Comparison of ENCODE assay signal across 23 cellular contexts in the genomic region with DNA sequence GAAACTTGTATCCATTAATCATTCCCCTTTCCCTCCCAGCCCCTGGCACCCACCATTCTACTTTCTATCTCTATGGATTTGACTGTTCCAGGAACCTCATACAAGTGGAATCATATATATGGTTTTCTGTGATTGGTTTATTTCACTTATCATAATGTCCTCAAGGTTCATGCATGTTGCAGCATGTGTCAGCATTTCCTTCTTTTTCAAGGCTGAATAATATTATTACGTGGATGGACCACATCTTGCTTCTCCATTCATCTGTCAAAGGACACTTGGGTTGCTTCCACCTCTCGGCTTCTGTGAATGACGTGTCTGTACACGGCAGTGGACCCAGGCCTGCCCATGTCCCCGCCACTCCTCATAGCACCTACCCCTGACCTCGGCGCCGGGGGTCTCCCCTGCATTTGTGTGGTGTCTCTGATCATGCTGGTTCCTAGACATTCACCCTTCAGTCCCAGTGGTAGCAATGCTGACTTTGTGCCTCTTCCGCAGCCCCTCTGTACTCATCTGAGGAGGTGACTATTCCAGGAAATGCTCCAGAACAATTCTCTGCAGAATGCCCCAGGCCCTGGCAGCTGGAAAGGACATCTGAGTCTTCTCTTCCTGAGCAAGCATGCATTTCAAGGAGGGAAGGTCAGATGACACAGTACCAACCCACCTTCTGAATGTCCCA.
A peak's percentile ranks its signal among the peaks of the same experiment; 100 is the strongest.
DNase-seq lines count a peak whose midpoint lies in the region; ATAC-seq and TF ChIP-seq lines count a peak whose summit lies in the region.
"Had no signal": no experiment of that assay in that cellular context is flagged by ENCODE, and none has a peak within 500 bp of the region (broad histone marks: within the 10 kb centered on the region; RNA-seq: fewer than 3 reads in every experiment).

No MANE protein-coding gene starts in this region.

- peaks cover 37% of the 10 kb centered on the region for H3K4me1 ChIP-seq in RWPE2 (ENCODE audit: insufficient read depth, poor library complexity, severe bottlenecking)
- peaks cover 0 to 9% (median 1%) of the 10 kb centered on the region in 4 donors for H3K4me1 ChIP-seq in sigmoid colon
- peaks cover 11% of the 10 kb centered on the region for H3K4me1 ChIP-seq in smooth muscle cell (ENCODE audit: low read depth)

- H3K4me3 Mint-ChIP-seq in activated T-cell treated with anti-CD3 and anti-CD28 coated beads, Interleukin-2, amount 50 U/mL, for 4 hours = no peak overlapping the region
- H3K4me3 Mint-ChIP-seq: CD4-positive, CD25-positive, alpha-beta regulatory T cell; H9; HFFc6 had no signal

- DNase-seq in RWPE2 (ENCODE audit: low spot score) (no peak), dermis blood vessel endothelial cell (peak; percentile 52), islet precursor cell (peak; percentile 31), sigmoid colon (peak; percentile 30), smooth muscle cell (lab: John Stamatoyannopoulos, UW; ENCODE audit: unreplicated experiment) (no peak), RKO (ENCODE audit: low spot score) (no peak), cerebellum (ENCODE audit: low spot score) (no peak)
- DNase-seq in activated T-cell treated with anti-CD3 and anti-CD28 coated beads, Interleukin-2, amount 50 U/mL, for 4 hours = no peak
- DNase-seq: CD4-positive, CD25-positive, alpha-beta regulatory T cell; COR-L47; DND-41; GM23248; H9; HFFc6; MM.1S; NCI-H1048; NCI-H1417 treated with DMSO at 0.1 percent for 48 hours; NCI-H187; NCI-H446 treated with DMSO at 0.1 percent for 48 hours; NCI-H526 treated with DMSO at 0.1 percent for 48 hours; OCI-M1; SHP77 treated with DMSO at 0.1 percent for 48 hours had no signal

- H3K9me3 ChIP-seq in RWPE2 (ENCODE audit: severe bottlenecking) = no peaks in the 10 kb centered on the region
- H3K9me3 ChIP-seq in sigmoid colon = no peaks in the 10 kb centered on the region
- no peaks in the 10 kb centered on the region for H3K9me3 ChIP-seq in smooth muscle cell (replicated peaks; ENCODE audit: low read depth)

- TF ChIP-seq CTCF in RWPE2 (IDR thresholded peaks at IDR 0.05; ENCODE audit: poor library complexity, severe bottlenecking) (no peak), sigmoid colon (IDR thresholded peaks at IDR 0.05) (no peak), smooth muscle cell (IDR thresholded peaks at IDR 0.05; ENCODE audit: borderline replicate concordance, insufficient read depth, poor library complexity, severe bottlenecking) (no peak)

- no peak for ATAC-seq in RWPE2 (ENCODE audit: low read depth)
- no peak for ATAC-seq in activated T-cell treated with anti-CD3 and anti-CD28 coated beads, Interleukin-2, amount 50 U/mL, for 4 hours
- ATAC-seq: GM12878 had no signal

- no peaks in the 10 kb centered on the region for H3K4me1 Mint-ChIP-seq in activated T-cell treated with anti-CD3 and anti-CD28 coated beads, Interleukin-2, amount 50 U/mL, for 4 hours (ENCODE audit: low read depth)
- H3K4me1 Mint-ChIP-seq: CD4-positive, CD25-positive, alpha-beta regulatory T cell had no signal

- no peaks in the 10 kb centered on the region for H3K36me3 Mint-ChIP-seq in activated T-cell treated with anti-CD3 and anti-CD28 coated beads, Interleukin-2, amount 50 U/mL, for 4 hours (ENCODE audit: insufficient read depth)
- H3K36me3 Mint-ChIP-seq: CD4-positive, CD25-positive, alpha-beta regulatory T cell had no signal

- H4K20me1 ChIP-seq in smooth muscle cell (ENCODE audit: low read depth) = no peaks in the 10 kb centered on the region

- no peak overlapping the region for H3K4me2 ChIP-seq in smooth muscle cell

- H3K9ac ChIP-seq in smooth muscle cell (ENCODE audit: low read depth) = no peak overlapping the region
- H3K9ac ChIP-seq: GM23248 had no signal

- no peak overlapping the region for H3K4me3 ChIP-seq in RWPE2 (ENCODE audit: severe bottlenecking)
- no peak overlapping the region for H3K4me3 ChIP-seq in sigmoid colon
- no peak overlapping the region for H3K4me3 ChIP-seq in smooth muscle cell
- H3K4me3 ChIP-seq: GM12878, GM23248 had no signal

- no peaks in the 10 kb centered on the region for H3K9me3 Mint-ChIP-seq in activated T-cell treated with anti-CD3 and anti-CD28 coated beads, Interleukin-2, amount 50 U/mL, for 4 hours
- H3K9me3 Mint-ChIP-seq: CD4-positive, CD25-positive, alpha-beta regulatory T cell; H9; HFFc6 had no signal

- H3K36me3 ChIP-seq in RWPE2 (ENCODE audit: low read depth) (no peaks in the 10 kb centered on the region), sigmoid colon (no peaks in the 10 kb centered on the region), smooth muscle cell (ENCODE audit: low read depth) (no peaks in the 10 kb centered on the region)

- TF ChIP-seq EP300 in sigmoid colon (IDR thresholded peaks at IDR 0.05) = no peak

- peak overlapping the region; percentile 90 for H3K27ac ChIP-seq in RWPE2 (ENCODE audit: poor library complexity, severe bottlenecking)
- no peak overlapping the region for H3K27ac ChIP-seq in sigmoid colon
- no peak overlapping the region for H3K27ac ChIP-seq in smooth muscle cell (ENCODE audit: low read depth)
- H3K27ac ChIP-seq: GM23248 had no signal

- H3K27me3 ChIP-seq in RWPE2 (ENCODE audit: insufficient read depth, poor library complexity, severe bottlenecking) (no peaks in the 10 kb centered on the region), sigmoid colon (no peaks in the 10 kb centered on the region), smooth muscle cell (ENCODE audit: low read depth) (no peaks in the 10 kb centered on the region)

- H3K79me2 ChIP-seq in smooth muscle cell (ENCODE audit: low read depth) = no peaks in the 10 kb centered on the region

- H2AFZ ChIP-seq in smooth muscle cell (ENCODE audit: low read depth) = no peak overlapping the region
- H2AFZ ChIP-seq: GM23248 had no signal

- H3K27me3 Mint-ChIP-seq in activated T-cell treated with anti-CD3 and anti-CD28 coated beads, Interleukin-2, amount 50 U/mL, for 4 hours (ENCODE audit: low read depth) = peaks cover 2% of the 10 kb centered on the region

- TF ChIP-seq POLR2A in sigmoid colon (IDR thresholded peaks at IDR 0.05) = no peak

- intact Hi-C loops in sigmoid colon (cut with DNase I) = no loop called here

- peaks cover 4% of the 10 kb centered on the region for H3F3A ChIP-seq in smooth muscle cell (ENCODE audit: low read depth)

- WGBS in sigmoid colon, 2 donors = 95 to 96% methylated on average over 9 of the region's 9 CpGs
- WGBS in smooth muscle cell (ENCODE audit: low lambda C conversion rate) = 98% methylated on average over 9 of the region's 9 CpGs

Comparison
In these comparisons a context has a peak if more than half of its experiments do, and no peak if none do; other contexts are left out.
1. DNase-seq: peak in dermis blood vessel endothelial cell (single experiment), islet precursor cell (single experiment) and sigmoid colon (single experiment); none in RWPE2 (single experiment), activated T-cell treated with anti-CD3 and anti-CD28 coated beads, Interleukin-2, amount 50 U/mL, for 4 hours (single experiment), smooth muscle cell (single experiment), RKO (single experiment) and cerebellum (single experiment).